Comparison of ENCODE assay signal across 2 cellular contexts in the genomic region with DNA sequence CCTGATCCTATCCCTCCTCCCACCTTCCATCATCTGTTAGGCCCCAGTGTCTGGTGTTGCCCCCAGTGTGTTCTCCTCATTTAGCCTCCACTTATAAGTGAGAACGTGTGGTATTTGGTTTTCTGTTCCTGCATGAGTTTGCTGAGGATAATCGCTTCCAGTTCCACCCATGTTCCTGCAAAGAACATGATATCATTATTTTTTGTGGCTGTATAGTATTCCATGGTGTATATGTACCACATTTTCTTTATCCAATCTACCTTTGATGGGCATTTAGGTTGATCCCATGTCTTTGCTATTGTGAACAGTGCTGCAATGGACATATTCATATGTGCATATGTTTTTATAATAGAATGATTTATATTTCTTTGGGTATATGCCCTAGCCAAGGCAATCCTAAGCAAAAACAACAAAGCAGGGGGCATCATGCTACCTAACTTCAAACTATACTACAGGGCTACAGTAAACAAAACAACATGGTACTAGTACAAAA.
TF ChIP-seq lines count a peak whose summit lies in the region.

No MANE protein-coding gene starts in this region.

TF ChIP-seq in SK-N-SH, 30 proteins besides CTCF, POLR2A, EP300 and RAD21:
- TF ChIP-seq USF2 (IDR thresholded peaks at IDR 0.05; ENCODE audit: borderline replicate concordance, low read depth, low read length) = no peak
- TF ChIP-seq NRF1 (IDR thresholded peaks at IDR 0.05; ENCODE audit: low read depth, low read length) = no peak
- TF ChIP-seq GATA2 (CRISPR knock-in tag; IDR thresholded peaks at IDR 0.05) = no peak
- no peak for TF ChIP-seq FOXM1 (IDR thresholded peaks at IDR 0.05; ENCODE audit: low read depth)
- TF ChIP-seq, protein P1, sequence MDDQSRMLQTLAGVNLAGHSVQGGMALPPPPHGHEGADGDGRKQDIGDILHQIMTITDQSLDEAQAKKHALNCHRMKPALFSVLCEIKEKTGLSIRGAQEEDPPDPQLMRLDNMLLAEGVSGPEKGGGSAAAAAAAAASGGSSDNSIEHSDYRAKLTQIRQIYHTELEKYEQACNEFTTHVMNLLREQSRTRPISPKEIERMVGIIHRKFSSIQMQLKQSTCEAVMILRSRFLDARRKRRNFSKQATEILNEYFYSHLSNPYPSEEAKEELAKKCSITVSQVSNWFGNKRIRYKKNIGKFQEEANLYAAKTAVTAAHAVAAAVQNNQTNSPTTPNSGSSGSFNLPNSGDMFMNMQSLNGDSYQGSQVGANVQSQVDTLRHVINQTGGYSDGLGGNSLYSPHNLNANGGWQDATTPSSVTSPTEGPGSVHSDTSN (IDR thresholded peaks at IDR 0.05) = no peak
- no peak for TF ChIP-seq ELF1 (IDR thresholded peaks at IDR 0.05)

TF ChIP-seq in SK-N-SH treated with all-trans-retinoic acid at 6 μM for 48 hours, 23 proteins besides CTCF, POLR2A, EP300 and RAD21:
- no peak for TF ChIP-seq ZFP3 (CRISPR knock-in tag; IDR thresholded peaks at IDR 0.05)
- no peak for TF ChIP-seq CSRNP3 (CRISPR knock-in tag; IDR thresholded peaks at IDR 0.05)
- no peak for TF ChIP-seq ZFP30 (CRISPR knock-in tag; IDR thresholded peaks at IDR 0.05)
- no peak for TF ChIP-seq ZNF70 (CRISPR knock-in tag; IDR thresholded peaks at IDR 0.05)
- TF ChIP-seq PPARA (CRISPR knock-in tag; IDR thresholded peaks at IDR 0.05; ENCODE audit: borderline replicate concordance) = no peak
- TF ChIP-seq GLIS3 (CRISPR knock-in tag; IDR thresholded peaks at IDR 0.05) = no peak
- TF ChIP-seq, protein P2, sequence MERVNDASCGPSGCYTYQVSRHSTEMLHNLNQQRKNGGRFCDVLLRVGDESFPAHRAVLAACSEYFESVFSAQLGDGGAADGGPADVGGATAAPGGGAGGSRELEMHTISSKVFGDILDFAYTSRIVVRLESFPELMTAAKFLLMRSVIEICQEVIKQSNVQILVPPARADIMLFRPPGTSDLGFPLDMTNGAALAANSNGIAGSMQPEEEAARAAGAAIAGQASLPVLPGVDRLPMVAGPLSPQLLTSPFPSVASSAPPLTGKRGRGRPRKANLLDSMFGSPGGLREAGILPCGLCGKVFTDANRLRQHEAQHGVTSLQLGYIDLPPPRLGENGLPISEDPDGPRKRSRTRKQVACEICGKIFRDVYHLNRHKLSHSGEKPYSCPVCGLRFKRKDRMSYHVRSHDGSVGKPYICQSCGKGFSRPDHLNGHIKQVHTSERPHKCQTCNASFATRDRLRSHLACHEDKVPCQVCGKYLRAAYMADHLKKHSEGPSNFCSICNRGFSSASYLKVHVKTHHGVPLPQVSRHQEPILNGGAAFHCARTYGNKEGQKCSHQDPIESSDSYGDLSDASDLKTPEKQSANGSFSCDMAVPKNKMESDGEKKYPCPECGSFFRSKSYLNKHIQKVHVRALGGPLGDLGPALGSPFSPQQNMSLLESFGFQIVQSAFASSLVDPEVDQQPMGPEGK (CRISPR knock-in tag; IDR thresholded peaks at IDR 0.05; ENCODE audit: borderline replicate concordance) = no peak
- TF ChIP-seq BACH2 (CRISPR knock-in tag; IDR thresholded peaks at IDR 0.05; ENCODE audit: borderline replicate concordance) = no peak
- no peak for TF ChIP-seq ZNF565 (CRISPR knock-in tag; conservative IDR thresholded peaks at IDR 0.05; ENCODE audit: low read depth)
- TF ChIP-seq ZC3H10 (CRISPR knock-in tag; IDR thresholded peaks at IDR 0.05) = no peak
- TF ChIP-seq ARNTL (CRISPR knock-in tag; IDR thresholded peaks at IDR 0.05; ENCODE audit: borderline replicate concordance, low read depth) = no peak
- no peak for TF ChIP-seq POU6F1 (CRISPR knock-in tag; IDR thresholded peaks at IDR 0.05; ENCODE audit: borderline replicate concordance, low read depth)
- no peak for TF ChIP-seq TOX (CRISPR knock-in tag; IDR thresholded peaks at IDR 0.05; ENCODE audit: borderline replicate concordance)
- no peak for TF ChIP-seq RARB (CRISPR knock-in tag; IDR thresholded peaks at IDR 0.05)
